ENCODE assay signal across 13 cellular contexts in genomic region chr10:22552888-22553378, GRCh38.
A peak's percentile ranks its signal among the peaks of the same experiment; 100 is the strongest.
DNase-seq lines count a peak whose midpoint lies in the region; ATAC-seq and TF ChIP-seq lines count a peak whose summit lies in the region.
"Had no signal": no experiment of that assay in that cellular context is flagged by ENCODE, and none has a peak within 500 bp of the region (broad histone marks: within the 10 kb centered on the region; RNA-seq: fewer than 3 reads in every experiment).

No MANE protein-coding gene starts in this region.

- H4K20me1 ChIP-seq in neural cell (ENCODE audit: insufficient read depth), result no peaks in the 10 kb centered on the region

- DNase-seq in Daoy (ENCODE audit: low read depth) (peak; percentile 10), M059J (ENCODE audit: low read depth) (peak; percentile 22), NCI-H1694 treated with DMSO at 0.1 percent for 48 hours (lab: John Stamatoyannopoulos, UW) (no peak), NCI-H446 treated with DMSO at 0.1 percent for 48 hours (lab: John Stamatoyannopoulos, UW) (no peak), NCI-H1694 (lab: John Stamatoyannopoulos, UW) (no peak)
- DNase-seq: KG1; SIG-M5; stimulated activated CD4-positive, alpha-beta T cell treated with anti-CD3 and anti-CD28 coated beads, Interleukin-1b, Interleukin-23, amount 100 ng/mL, for 48 hours; stimulated activated naive B cell treated with anti-CD40 and anti-IgM and Interleukin-4, amounts not matched to agents 10 μg/mL and 1 μg/mL and 100 μg/mL, for 72 hours had no signal

- H2AFZ ChIP-seq in neural cell (ENCODE audit: low read depth, low read length), result no peak overlapping the region

- H3K9ac ChIP-seq in neural cell (ENCODE audit: low read length), result no peak overlapping the region

- no peaks in the 10 kb centered on the region for H3K9me2 ChIP-seq in neural cell (ENCODE audit: insufficient read depth, low read length)

- no peaks in the 10 kb centered on the region for H3K79me2 ChIP-seq in neural cell (replicated peaks; ENCODE audit: insufficient read depth, low read length)

- H3K27ac Mint-ChIP-seq in brain, result peak overlapping the region in 3 of 5 experiments; percentile 6 to 54 (median 21)
- H3K27ac Mint-ChIP-seq: stimulated activated naive B cell treated with anti-CD40 and anti-IgM and Interleukin-4, amounts not matched to agents 10 μg/mL and 1 μg/mL and 100 μg/mL, for 72 hours had no signal

- no peaks in the 10 kb centered on the region for H3K9me3 Mint-ChIP-seq in brain
- H3K9me3 Mint-ChIP-seq: stimulated activated naive B cell treated with anti-CD40 and anti-IgM and Interleukin-4, amounts not matched to agents 10 μg/mL and 1 μg/mL and 100 μg/mL, for 72 hours had no signal

- no peaks in the 10 kb centered on the region for H3F3A ChIP-seq in neural cell (ENCODE audit: insufficient read depth, low read length, poor library complexity, severe bottlenecking)

- H3K27me3 Mint-ChIP-seq in brain, result peaks cover 10% of the 10 kb centered on the region
- H3K27me3 Mint-ChIP-seq: stimulated activated naive B cell treated with anti-CD40 and anti-IgM and Interleukin-4, amounts not matched to agents 10 μg/mL and 1 μg/mL and 100 μg/mL, for 72 hours had no signal

- no peaks in the 10 kb centered on the region for H3K36me3 ChIP-seq in neural cell (ENCODE audit: insufficient read depth, low read length)
- H3K36me3 ChIP-seq: cardiac muscle cell had no signal

- TF ChIP-seq EP300 in neural cell (conservative IDR thresholded peaks at IDR 0.05; ENCODE audit: poor library complexity, severe bottlenecking), result peak; percentile 59

- H3K4me1 Mint-ChIP-seq in brain, result peaks cover 73% of the 10 kb centered on the region

- no peak overlapping the region for H3K4me2 ChIP-seq in neural cell (ENCODE audit: low read length)

- H3K27me3 ChIP-seq in neural cell (ENCODE audit: insufficient read depth, low read depth, low read length), result no peaks in the 10 kb centered on the region
- H3K27me3 ChIP-seq: cardiac muscle cell had no signal

- H3K4me3 Mint-ChIP-seq in brain, result peak overlapping the region in 2 of 5 experiments; percentile 21 to 48
- H3K4me3 Mint-ChIP-seq: stimulated activated naive B cell treated with anti-CD40 and anti-IgM and Interleukin-4, amounts not matched to agents 10 μg/mL and 1 μg/mL and 100 μg/mL, for 72 hours had no signal

- ATAC-seq in HG02642 (IDR thresholded peaks at IDR 0.05; ENCODE audit: poor library complexity, unreplicated experiment), result no peak
- ATAC-seq: stimulated activated naive B cell treated with anti-CD40 and anti-IgM and Interleukin-4, amounts not matched to agents 10 μg/mL and 1 μg/mL and 100 μg/mL, for 72 hours had no signal

- TF ChIP-seq RAD21 in neural cell (conservative IDR thresholded peaks at IDR 0.05), result no peak

- H3K4me3 ChIP-seq in neural cell (ENCODE audit: low read length), result no peak overlapping the region
- H3K4me3 ChIP-seq: cardiac muscle cell had no signal

- H3K27ac ChIP-seq in neural cell (ENCODE audit: low read length), result no peak overlapping the region
- H3K27ac ChIP-seq: cardiac muscle cell had no signal

- H3K36me3 Mint-ChIP-seq in brain, result peaks cover 9% of the 10 kb centered on the region

- no peak for TF ChIP-seq CTCF in brain (conservative IDR thresholded peaks at IDR 0.05)
- TF ChIP-seq CTCF in neural cell (IDR thresholded peaks at IDR 0.05; ENCODE audit: poor library complexity, severe bottlenecking), result no peak

- no peaks in the 10 kb centered on the region for H3K9me3 ChIP-seq in neural cell (ENCODE audit: low read length)

TF ChIP-seq in neural cell, 6 proteins besides CTCF, POLR2A, EP300 and RAD21:
- TF ChIP-seq TAF1 (IDR thresholded peaks at IDR 0.05; ENCODE audit: low read depth) (no peak), REST (IDR thresholded peaks at IDR 0.05; ENCODE audit: borderline replicate concordance) (no peak), EZH2 (IDR thresholded peaks at IDR 0.05; ENCODE audit: borderline replicate concordance, insufficient read depth, low read length, poor library complexity, severe bottlenecking) (no peak), POLR2AphosphoS5 (IDR thresholded peaks at IDR 0.05) (peak; percentile 89), MXI1 (conservative IDR thresholded peaks at IDR 0.05; ENCODE audit: poor library complexity, severe bottlenecking) (no peak)
TF ChIP-seq in neural cell: peak in this region for 1.

Comparison
In these comparisons a context has a peak if more than half of its experiments do, and no peak if none do; other contexts are left out.
1. DNase-seq: peak in Daoy (single experiment) and M059J (single experiment); none in NCI-H1694 treated with DMSO at 0.1 percent for 48 hours (single experiment), NCI-H446 treated with DMSO at 0.1 percent for 48 hours (single experiment) and NCI-H1694 (single experiment).